In genomic region chr6:34098045-34098936, GRCh38 we compare ENCODE assay signal across 1 cellular context.
A peak's percentile ranks its signal among the peaks of the same experiment; 100 is the strongest.
TF ChIP-seq lines count a peak whose summit lies in the region.

No MANE protein-coding gene starts in this region.

TF ChIP-seq in HepG2, 621 proteins besides CTCF, POLR2A, EP300 and RAD21 (continued from another document):
- TF ChIP-seq MIER2 (CRISPR knock-in tag; IDR thresholded peaks at IDR 0.05) (no peak), MAFK (conservative IDR thresholded peaks at IDR 0.05 in 1 of 2, IDR thresholded peaks at IDR 0.05 in 1 of 2; ENCODE audit: low read length in 2 of 2) (peak in 1 of 2 experiments; percentile 14; a peak in 1 of 4 replicates)
